ENCODE assay signal across 22 cellular contexts in the genomic region with DNA sequence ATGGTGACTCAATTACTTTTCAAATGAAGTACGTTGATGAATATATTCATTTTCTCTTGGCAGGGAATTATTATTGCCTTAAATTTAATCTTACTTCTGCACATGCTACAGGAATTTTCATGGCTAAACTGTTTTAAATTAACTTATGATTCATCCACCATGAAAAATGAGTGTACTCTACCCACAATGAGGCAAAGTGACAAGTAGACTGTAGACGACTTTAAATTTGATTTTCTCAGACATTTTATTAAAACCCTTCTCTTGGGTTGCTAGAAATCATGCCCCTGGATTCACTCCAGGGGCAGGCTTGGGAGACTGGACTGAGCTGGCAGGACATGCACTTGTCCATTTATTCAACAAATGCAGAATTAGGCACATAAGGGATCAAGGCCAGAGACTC. TPM values are rescaled to one million over a fixed set of nuclear protein-coding genes. Genes with fewer than 3 reads are reported as not detected.
DNase-seq lines count a peak whose midpoint lies in the region; ATAC-seq, FAIRE-seq and TF ChIP-seq lines count a peak whose summit lies in the region.
"Had no signal": no experiment of that assay in that cellular context is flagged by ENCODE, and none has a peak within 500 bp of the region (broad histone marks: within the 10 kb centered on the region; RNA-seq: fewer than 3 reads in every experiment).

No MANE protein-coding gene starts in this region.

- peak; percentile 28 for DNase-seq in HCEC 1CT
- DNase-seq in adipocyte (ENCODE audit: low read depth) = peak; percentile 68
- peak; percentile 11 for DNase-seq in hepatic stellate cell (ENCODE audit: low spot score)
- DNase-seq in erythroblast (lab: John Stamatoyannopoulos, UW) = no peak
- no peak for DNase-seq in activated effector memory CD4-positive, alpha-beta T cell treated with Interleukin-2 at 50 U/mL for 16 hours
- DNase-seq in left lung = no peak
- no peak for DNase-seq in kidney
- DNase-seq: activated CD4-positive, alpha-beta T cell treated with anti-CD3 and anti-CD28 coated beads, Interleukin-2, amount 10 ng/mL, durations not matched to agents 7 days and 5 days; activated effector memory CD4-positive, alpha-beta T cell treated with anti-CD3 and anti-CD28 coated beads, Interleukin-2, amount 50 U/mL, for 16 hours; C1 segment of cervical spinal cord; head of caudate nucleus; immature natural killer cell; NCI-H1417 treated with DMSO at 0.1 percent for 48 hours; NCI-H524 treated with DMSO at 0.1 percent for 48 hours; retina; Right ventricle myocardium superior; stomach; upper lobe of left lung had no signal

- no peak for ATAC-seq in left lung
- ATAC-seq: HCT116 had no signal

- intact Hi-C loops in left lung (cut with DNase I) = no loop called here
- intact Hi-C loops in kidney (cut with DNase I) = no loop called here

- no peak for FAIRE-seq in kidney (lab: Jason Lieb, UNC)
- FAIRE-seq: D721Med, G401.6 had no signal

- H3K4me1 ChIP-seq in adipocyte (ENCODE audit: control insufficient read depth, insufficient read depth, low read length) = peaks cover 62% of the 10 kb centered on the region
- peaks cover 7% of the 10 kb centered on the region in 2 donors for H3K4me1 ChIP-seq in left lung
- no peaks in the 10 kb centered on the region for H3K4me1 ChIP-seq in kidney (ENCODE audit: control insufficient read depth in 1 of 2, insufficient read depth in 1 of 2, low read depth in 1 of 2, low read length in 2 of 2)
- H3K4me1 ChIP-seq: upper lobe of left lung had no signal

- H3K36me3 ChIP-seq in adipocyte (ENCODE audit: control insufficient read depth, insufficient read depth, low read length, severe bottlenecking) = no peaks in the 10 kb centered on the region
- no peaks in the 10 kb centered on the region for H3K36me3 ChIP-seq in left lung
- H3K36me3 ChIP-seq in kidney (ENCODE audit: control insufficient read depth in 1 of 2, insufficient read depth in 2 of 2, low read length in 2 of 2) = no peaks in the 10 kb centered on the region
- H3K36me3 ChIP-seq: stomach, upper lobe of left lung had no signal

- H3K27me3 ChIP-seq in adipocyte (replicated peaks; ENCODE audit: control insufficient read depth, insufficient read depth, low read length) = no peaks in the 10 kb centered on the region
- H3K27me3 ChIP-seq in left lung = no peaks in the 10 kb centered on the region
- H3K27me3 ChIP-seq: stomach, upper lobe of left lung had no signal

- H3K9me3 ChIP-seq in adipocyte (ENCODE audit: control insufficient read depth, low read length) (peaks cover 7% of the 10 kb centered on the region), left lung (no peaks in the 10 kb centered on the region), kidney (ENCODE audit: control insufficient read depth in 1 of 2, low read length in 2 of 2) (peaks cover 0 to 8% of the 10 kb centered on the region in 2 donors)
- H3K9me3 ChIP-seq: upper lobe of left lung had no signal

- TF ChIP-seq CTCF in left lung (IDR thresholded peaks at IDR 0.05) (no peak), kidney (IDR thresholded peaks at IDR 0.05; ENCODE audit: borderline replicate concordance, extremely low read depth, insufficient read depth) (no peak)

- H3K4me3 ChIP-seq in adipocyte (ENCODE audit: low read length) = peak overlapping the region; percentile 9
- no peak overlapping the region for H3K4me3 ChIP-seq in left lung
- no peak overlapping the region for H3K4me3 ChIP-seq in kidney (ENCODE audit: low read length in 2 of 2)
- H3K4me3 ChIP-seq: lung, stomach, upper lobe of left lung had no signal

- H3K9ac ChIP-seq in adipocyte (ENCODE audit: low read length) = peak overlapping the region; percentile 42
- H3K9ac ChIP-seq in kidney (ENCODE audit: low read length in 2 of 2) = no peak overlapping the region

- no peak for TF ChIP-seq POLR2A in erythroblast (IDR thresholded peaks at IDR 0.05; ENCODE audit: low read length)

- no peak overlapping the region for H3K27ac ChIP-seq in left lung
- no peak overlapping the region for H3K27ac ChIP-seq in kidney (ENCODE audit: low read depth in 2 of 2, low read length in 2 of 2)
- H3K27ac ChIP-seq: stomach, upper lobe of left lung had no signal

RNA-seq across cellular contexts. Expression of a gene that starts 23.5 kb away (rescaled TPM):
- total RNA-seq in left lung (10 to 100 TPM; 28.6 to 34.5 TPM), kidney (8.2 TPM)
- 13.8 TPM for polyA plus RNA-seq in kidney (ENCODE audit: insufficient read depth, low read depth, low replicate concordance)

RNA-seq across cellular contexts. Expression of a gene that starts 45.0 kb away (rescaled TPM):
- total RNA-seq in left lung (10 to 100 TPM; 59.7 to 76.7 TPM), kidney (71.8 TPM)
- 10.6 TPM for polyA plus RNA-seq in kidney (ENCODE audit: insufficient read depth, low read depth, low replicate concordance)

Comparison
In these comparisons a context has a peak if more than half of its experiments do, and no peak if none do; other contexts are left out.
1. DNase-seq: peak in HCEC 1CT (single experiment), adipocyte (single experiment) and hepatic stellate cell (single experiment); none in erythroblast (0 of 2), activated effector memory CD4-positive, alpha-beta T cell treated with Interleukin-2 at 50 U/mL for 16 hours (single experiment), left lung (0 of 2) and kidney (single experiment).